In the genomic region with DNA sequence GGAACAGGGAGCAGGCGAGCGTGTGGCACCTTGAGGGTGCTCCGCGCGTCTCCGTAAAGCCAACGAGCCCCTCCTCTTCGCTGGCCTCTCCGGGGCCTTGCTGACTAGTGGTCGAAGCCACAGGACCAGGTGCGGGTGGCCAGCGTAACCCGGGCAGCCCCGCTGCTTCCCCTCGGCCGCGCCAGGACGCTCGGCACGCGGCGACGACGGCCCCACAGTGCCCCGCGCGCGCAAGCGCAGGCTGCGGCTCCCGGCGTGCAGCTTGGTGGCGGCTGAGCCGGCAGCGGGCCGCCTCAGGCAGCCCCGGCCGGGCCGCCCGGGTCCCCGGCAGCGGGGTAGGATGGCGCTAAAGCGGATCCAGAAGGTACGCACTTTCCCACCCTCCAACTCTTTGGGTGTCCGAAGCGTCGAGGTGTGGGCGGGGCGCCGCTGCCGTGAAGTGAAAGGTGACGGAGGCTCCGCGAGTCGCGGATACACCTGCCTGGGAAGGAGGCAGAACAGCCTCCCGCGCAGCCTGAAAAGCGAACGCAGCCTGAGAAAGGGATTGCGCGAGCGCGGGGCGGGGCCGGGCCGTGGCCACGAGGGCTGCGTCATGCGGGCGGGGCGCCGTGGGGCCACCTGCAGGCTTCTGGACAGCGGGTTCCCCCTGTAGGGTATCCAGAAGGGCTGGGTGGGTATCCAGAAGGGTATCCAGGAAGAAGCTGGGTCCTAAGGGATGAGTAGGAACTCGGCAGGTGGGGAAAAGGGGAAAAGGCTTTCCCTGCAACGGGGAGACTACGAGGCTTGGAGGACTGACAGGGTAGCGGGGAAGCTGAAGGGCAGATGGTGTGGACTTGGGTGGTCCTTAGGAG, we compare ENCODE assay signal across 8 cellular contexts. TPM values are rescaled to one million over a fixed set of nuclear protein-coding genes. Genes with fewer than 3 reads are reported as not detected.
DNase-seq lines count a peak whose midpoint lies in the region; ATAC-seq and TF ChIP-seq lines count a peak whose summit lies in the region.

A gene (plus strand): TSS at position 244 of the 851 bp plus-strand sequence. CDS start 97 bp downstream, at position 341.

- H3K27ac ChIP-seq in HL-60 (replicated peaks), result peak within 1 kb of the TSS; percentile 89
- no peak within 1 kb of the TSS for H3K27ac ChIP-seq in mesendoderm (ENCODE audit: low read depth, low read length)

- WGBS in mesendoderm (ENCODE audit: extremely low coverage, insufficient coverage, low lambda C conversion rate), result no CpG with 5 or more reads among the region's 79 CpGs

- no peak within 1 kb of the TSS for H2BK5ac ChIP-seq in mesendoderm (ENCODE audit: low read length)

- BruUV-seq in Caco-2 (replicated peaks; lab: Mats Ljungman, UMichigan), result TSS peak; percentile 56

- peak within 1 kb of the TSS; percentile 84 for H3K4me3 Mint-ChIP-seq in Caco-2 (ENCODE audit: unreplicated experiment)
- H3K4me3 Mint-ChIP-seq in effector memory CD8-positive, alpha-beta T cell, result peak within 1 kb of the TSS; percentile 80 to 82

- H3K4ac ChIP-seq in mesendoderm (ENCODE audit: low read depth, low read length), result no peak within 1 kb of the TSS

- peak within 1 kb of the TSS; percentile 9 for H3K18ac ChIP-seq in mesendoderm (ENCODE audit: low read length)

- H3K23ac ChIP-seq in mesendoderm (ENCODE audit: low read length), result no peak within 1 kb of the TSS

- TF ChIP-seq CTCF in Caco-2 (IDR thresholded peaks at IDR 0.05; ENCODE audit: insufficient read depth in 1 of 2, low read depth in 1 of 2, low read length in 1 of 2, severe bottlenecking in 1 of 2, unreplicated experiment in 1 of 2) (peak in 1 of 2 experiments; percentile 30), HL-60 (IDR thresholded peaks at IDR 0.05; ENCODE audit: insufficient read depth, low read length) (no peak)

- H3K4me1 ChIP-seq in Caco-2, result no peaks in the 10 kb centered on the region
- no peaks in the 10 kb centered on the region for H3K4me1 ChIP-seq in mesendoderm (ENCODE audit: control insufficient read depth, low read depth, low read length)

- peak within 1 kb of the TSS; percentile 92 for H3K4me2 ChIP-seq in mesendoderm (ENCODE audit: low read length)

- no peaks in the 10 kb centered on the region for H3K79me1 ChIP-seq in mesendoderm (ENCODE audit: low read length)

- H2AK5ac ChIP-seq in mesendoderm (ENCODE audit: low read length), result no peak within 1 kb of the TSS

- POLR2A ChIA-PET in Caco-2 (lab: Charles Lee), result interaction anchor here (0.6 to 1.0 kb wide), 6 partner anchors 9 to 344 kb away, joined by 3 to 7 read pairs (median 4); a partner anchor contains a TSS

- H3K36me3 ChIP-seq in Caco-2 (ENCODE audit: control insufficient read depth, insufficient read depth, low read length) (no peaks in the 10 kb centered on the region), mesendoderm (ENCODE audit: control insufficient read depth, insufficient read depth, low read length) (no peaks in the 10 kb centered on the region)

- H3K9ac ChIP-seq in mesendoderm (ENCODE audit: low read length), result peak within 1 kb of the TSS; percentile 69

- H2BK15ac ChIP-seq in mesendoderm (replicated peaks; ENCODE audit: low read depth), result no peak within 1 kb of the TSS

- intact Hi-C loops in Caco-2 (cut with micrococcal nuclease; ENCODE audit: unreplicated experiment), result loop anchor here (1.0 kb wide), 2 partner anchors 21 to 56 kb away; no protein-coding TSS in a partner anchor

- H3K9me3 ChIP-seq in Caco-2, result no peaks in the 10 kb centered on the region

- H3K27ac Mint-ChIP-seq in Caco-2 (ENCODE audit: unreplicated experiment), result peak within 1 kb of the TSS; percentile 69
- H3K27ac Mint-ChIP-seq in effector memory CD8-positive, alpha-beta T cell, result peak within 1 kb of the TSS; percentile 90 to 97

- no peaks in the 10 kb centered on the region for H3K9me3 Mint-ChIP-seq in Caco-2 (ENCODE audit: unreplicated experiment)
- no peaks in the 10 kb centered on the region for H3K9me3 Mint-ChIP-seq in effector memory CD8-positive, alpha-beta T cell

- H2BK120ac ChIP-seq in mesendoderm (ENCODE audit: low read depth, low read length), result no peak within 1 kb of the TSS

- CTCF ChIA-PET in Caco-2 (lab: Charles Lee), result interaction anchor here (0.7 kb wide), 2 partner anchors 18 to 21 kb away, joined by 3 to 4 read pairs; no protein-coding TSS in a partner anchor

- DNase-seq in Caco-2 (peak; percentile 92 to 94), HL-60 (ENCODE audit: low read depth in 1 of 2, low spot score in 1 of 2) (peak; percentile 69 to 91), NOMO-1 treated with DMSO at 0.1 percent for 48 hours (lab: John Stamatoyannopoulos, UW; ENCODE audit: unreplicated experiment) (peak; percentile 78), mesendoderm (peak; percentile 59)
- DNase-seq in activated CD8-positive, alpha-beta memory T cell treated with anti-CD3 and anti-CD28 coated beads for 4 hours (ENCODE audit: low read depth in 2 of 2), result peak; percentile 74 to 82
- peak; percentile 83 to 89 (median 84) for DNase-seq in effector memory CD8-positive, alpha-beta T cell
- DNase-seq in stimulated activated CD8-positive, alpha-beta memory T cell treated with anti-CD3 and anti-CD28 coated beads, Interleukin-15, amount 100 ng/mL, for 1 hour (ENCODE audit: low read depth), result peak; percentile 78

- no peak within 1 kb of the TSS for H4K8ac ChIP-seq in mesendoderm (ENCODE audit: low read depth, low read length)

- H3K36me3 Mint-ChIP-seq in Caco-2 (ENCODE audit: insufficient read depth, unreplicated experiment), result peaks cover 7% of the 10 kb centered on the region
- H3K36me3 Mint-ChIP-seq in effector memory CD8-positive, alpha-beta T cell (ENCODE audit: insufficient read depth), result peaks cover 9% of the 10 kb centered on the region

- H3K4me3 ChIP-seq in Caco-2 (ENCODE audit: low read depth, low read length), result peak within 1 kb of the TSS; percentile 68
- H3K4me3 ChIP-seq in HL-60 (replicated peaks; ENCODE audit: insufficient read depth, low read length), result peak within 1 kb of the TSS; percentile 77
- H3K4me3 ChIP-seq in mesendoderm (ENCODE audit: low read length), result peak within 1 kb of the TSS; percentile 47

- H4K5ac ChIP-seq in mesendoderm (ENCODE audit: low read length), result no peak within 1 kb of the TSS

- H3K56ac ChIP-seq in mesendoderm (ENCODE audit: low read length), result peak within 1 kb of the TSS; percentile 92

- H3K4me1 Mint-ChIP-seq in Caco-2 (ENCODE audit: low read depth, unreplicated experiment), result no peaks in the 10 kb centered on the region
- peaks cover 18 to 21% of the 10 kb centered on the region in 2 donors for H3K4me1 Mint-ChIP-seq in effector memory CD8-positive, alpha-beta T cell (ENCODE audit: low read depth in 2 of 2)

- H3K27me3 Mint-ChIP-seq in Caco-2 (ENCODE audit: insufficient read depth, unreplicated experiment), result no peaks in the 10 kb centered on the region
- H3K27me3 Mint-ChIP-seq in effector memory CD8-positive, alpha-beta T cell, result no peaks in the 10 kb centered on the region

- peak; percentile 88 for ATAC-seq in GM19467 (IDR thresholded peaks at IDR 0.05; ENCODE audit: unreplicated experiment)
- peak; percentile 90 for ATAC-seq in effector memory CD8-positive, alpha-beta T cell (replicated peaks)

- H3K79me2 ChIP-seq in mesendoderm (ENCODE audit: control insufficient read depth, insufficient read depth, low read length), result no peaks in the 10 kb centered on the region

- H3K27me3 ChIP-seq in Caco-2 (replicated peaks; ENCODE audit: control insufficient read depth, insufficient read depth, low read length) (no peaks in the 10 kb centered on the region), HL-60 (ENCODE audit: insufficient read depth, poor library complexity, severe bottlenecking) (no peaks in the 10 kb centered on the region), mesendoderm (ENCODE audit: insufficient read depth, low read length, poor library complexity) (no peaks in the 10 kb centered on the region)

RNA-seq across cellular contexts. Expression of the gene that starts here (rescaled TPM):
- 12.7 and 15.4 TPM in 2 replicates for total RNA-seq in Caco-2 (2022)
- 4.9 TPM for polyA plus RNA-seq in mesendoderm (2013, experiment 1 of 2)
- polyA plus RNA-seq in mesendoderm (2013, experiment 2 of 2), result 4.4 TPM
